In the genomic region with DNA sequence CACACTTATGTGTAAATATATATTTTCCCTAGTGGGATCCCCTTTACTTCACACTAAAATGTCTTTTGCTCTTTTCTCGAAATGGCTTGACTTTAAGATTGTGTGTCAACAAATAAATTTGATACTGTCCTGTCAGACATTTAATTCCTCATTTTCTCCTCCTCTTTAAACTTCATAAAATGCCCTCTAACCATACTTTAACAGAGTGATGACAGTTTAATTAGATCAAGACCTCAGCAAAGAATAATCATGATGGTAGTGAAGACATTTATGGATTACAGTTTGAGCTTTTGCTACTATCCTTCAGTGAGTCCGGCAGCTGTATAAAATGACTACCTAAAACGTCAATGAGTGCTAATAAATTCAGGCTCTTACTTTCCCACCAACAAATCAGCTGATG, we compare ENCODE assay signal across 35 cellular contexts.
"Had no signal": no experiment of that assay in that cellular context is flagged by ENCODE, and none has a peak within 500 bp of the region (broad histone marks: within the 10 kb centered on the region; RNA-seq: fewer than 3 reads in every experiment).

No MANE protein-coding gene starts in this region.

- H3K27ac ChIP-seq: KMS-11 had no signal

- H3K9ac ChIP-seq: KMS-11 had no signal

- H3K9me3 ChIP-seq: MG63 had no signal

- H3K36me3 ChIP-seq: MG63 had no signal

- DNase-seq: Karpas-422, Kasumi-1, MG63, MM.1S, MV-4-11, NCI-H1048, NCI-H1092, NCI-H1092 treated with DMSO at 0.1 percent for 48 hours, NCI-H1105, NCI-H1105 treated with DMSO at 0.1 percent for 48 hours, NCI-H1417, NCI-H1417 treated with DMSO at 0.1 percent for 48 hours, NCI-H1436, NCI-H1436 treated with DMSO at 0.1 percent for 48 hours, NCI-H146, NCI-H1694, NCI-H1694 treated with DMSO at 0.1 percent for 48 hours, NCI-H187, NCI-H187 treated with DMSO at 0.1 percent for 48 hours, NCI-H1930, NCI-H2029, NCI-H2029 treated with DMSO at 0.1 percent for 48 hours, NCI-H2081, NCI-H2081 treated with DMSO at 0.1 percent for 48 hours, NCI-H2107, NCI-H2171, NCI-H2171 treated with DMSO at 0.1 percent for 48 hours, NCI-H2227 treated with DMSO at 0.1 percent for 48 hours, NCI-H226, NCI-H345, NCI-H446, NCI-H446 treated with DMSO at 0.1 percent for 48 hours, NCI-H510A, NCI-H510A treated with DMSO at 0.1 percent for 48 hours had no signal

- H3K4me3 ChIP-seq: MG63 had no signal

- H3K4me2 ChIP-seq: KMS-11 had no signal

- H3K27me3 ChIP-seq: MG63 had no signal
